Comparison of ENCODE assay signal across 25 cellular contexts in genomic region chr15:82979726-82980125, GRCh38.
"Had no signal": no experiment of that assay in that cellular context is flagged by ENCODE, and none has a peak within 500 bp of the region (broad histone marks: within the 10 kb centered on the region; RNA-seq: fewer than 3 reads in every experiment).

No MANE protein-coding gene starts in this region.

- ATAC-seq: activated CD4-positive, CD25-positive, alpha-beta regulatory T cell treated with anti-CD3 and anti-CD28 coated beads, Interleukin-2, amount 50 U/mL, for 24 hours; activated CD8-positive, alpha-beta T cell treated with anti-CD3 and anti-CD28 coated beads for 36 hours; activated T-cell treated with anti-CD3 and anti-CD28 coated beads, Interleukin-2, amount 50 U/mL, for 4 hours; activated T-helper 17 cell treated with anti-CD3 and anti-CD28 coated beads, Interleukin-2, amount 50 U/mL, for 72 hours; esophagus mucosa; heart left ventricle; T-helper 17 cell had no signal

- DNase-seq: activated B cell treated with CpG ODN at 0.5 μM for 24 hours; activated CD4-positive, alpha-beta T cell treated with anti-CD3 and anti-CD28 coated beads for 48 hours; activated CD4-positive, alpha-beta T cell treated with anti-CD3 and anti-CD28 coated beads, Interleukin-2, amount 50 U/mL, for 1 hour; activated CD4-positive, alpha-beta T cell treated with anti-CD3 and anti-CD28 coated beads, Interleukin-2, amount 50 U/mL, for 48 hours; activated CD8-positive, alpha-beta memory T cell treated with anti-CD3 and anti-CD28 coated beads for 24 hours; activated CD8-positive, alpha-beta T cell treated with anti-CD3 and anti-CD28 coated beads for 36 hours; activated effector memory CD4-positive, alpha-beta T cell treated with Interleukin-2 at 50 U/mL for 16 hours; activated gamma-delta T cell treated with Interleukin-2 at 50 U/mL for 16 hours; activated naive CD4-positive, alpha-beta T cell treated with anti-CD3 and anti-CD28 coated beads, Interleukin-2, amount 50 U/mL, for 16 hours; activated naive CD4-positive, alpha-beta T cell treated with Interleukin-2 at 50 U/mL for 16 hours; activated T-cell treated with anti-CD3 and anti-CD28 coated beads, Interleukin-2, amount 50 U/mL, for 4 hours; central memory CD4-positive, alpha-beta T cell; cerebellar nuclear complex; dorsolateral prefrontal cortex; effector memory CD4-positive, alpha-beta T cell; endodermal cell; foreskin fibroblast; glutamatergic neuron; heart left ventricle; T-helper 17 cell; T1000; WERI-Rb-1 had no signal
